10 cellular contexts compared by ENCODE assay signal in the genomic region with DNA sequence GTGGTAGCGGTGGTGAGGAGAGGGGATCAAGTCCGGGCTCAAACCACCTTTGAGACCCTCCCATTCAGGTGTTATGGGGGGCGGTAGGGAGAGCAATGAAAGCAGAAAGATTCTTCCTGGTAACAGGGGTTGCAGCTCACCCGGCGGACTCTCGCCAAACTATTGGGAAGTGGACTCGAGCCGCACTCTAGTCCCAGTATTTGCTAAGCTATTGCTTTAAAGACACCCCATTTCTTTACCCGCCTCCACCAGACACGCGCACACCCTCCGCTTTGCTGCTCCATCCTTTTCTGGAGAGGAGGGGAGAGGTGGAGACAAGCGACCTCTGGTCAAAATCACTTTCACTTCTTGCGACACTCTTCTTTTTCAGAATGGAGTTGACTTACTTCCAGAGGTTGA. TPM values are rescaled to one million over a fixed set of nuclear protein-coding genes. Genes with fewer than 3 reads are reported as not detected.
A peak's percentile ranks its signal among the peaks of the same experiment; 100 is the strongest.
DNase-seq lines count a peak whose midpoint lies in the region; ATAC-seq and TF ChIP-seq lines count a peak whose summit lies in the region.
"Had no signal": no experiment of that assay in that cellular context is flagged by ENCODE, and none has a peak within 500 bp of the region (broad histone marks: within the 10 kb centered on the region; RNA-seq: fewer than 3 reads in every experiment).

No MANE protein-coding gene starts in this region.

- H3K9me3 Mint-ChIP-seq in CD4-positive, CD25-positive, alpha-beta regulatory T cell, result peaks cover 0 to 5% (median 0%) of the 10 kb centered on the region in 7 donors
- no peaks in the 10 kb centered on the region for H3K9me3 Mint-ChIP-seq in endothelial cell (ENCODE audit: unreplicated experiment)
- no peaks in the 10 kb centered on the region for H3K9me3 Mint-ChIP-seq in natural killer cell

- WGBS in body of pancreas, 2 donors, result 0 to 2% methylated on average over 14 of the region's 14 CpGs

- H3K27me3 ChIP-seq in CD4-positive, CD25-positive, alpha-beta regulatory T cell (ENCODE audit: control insufficient read depth, insufficient read depth, low read length), result peaks cover 23% of the 10 kb centered on the region
- H3K27me3 ChIP-seq in body of pancreas, result no peaks in the 10 kb centered on the region

- peaks cover 14% of the 10 kb centered on the region for H3K4me1 ChIP-seq in CD4-positive, CD25-positive, alpha-beta regulatory T cell (ENCODE audit: control insufficient read depth, insufficient read depth, low read length, poor library complexity, severe bottlenecking)
- peaks cover 16% of the 10 kb centered on the region for H3K4me1 ChIP-seq in body of pancreas

- H3K4me1 Mint-ChIP-seq in CD4-positive, CD25-positive, alpha-beta regulatory T cell, result peaks cover 0 to 26% (median 3%) of the 10 kb centered on the region in 4 donors
- peaks cover 12% of the 10 kb centered on the region for H3K4me1 Mint-ChIP-seq in endothelial cell (ENCODE audit: unreplicated experiment)
- peaks cover 23 to 26% of the 10 kb centered on the region in 2 donors for H3K4me1 Mint-ChIP-seq in natural killer cell

- H3K27ac ChIP-seq in CD4-positive, CD25-positive, alpha-beta regulatory T cell (ENCODE audit: insufficient read depth, low read length, poor library complexity, severe bottlenecking), result no peak overlapping the region
- no peak overlapping the region for H3K27ac ChIP-seq in body of pancreas

- intact Hi-C loops in natural killer cell (cut with micrococcal nuclease), result no loop called here
- intact Hi-C loops in body of pancreas (cut with DNase I), result no loop called here

- no peaks in the 10 kb centered on the region for H3K9me3 ChIP-seq in CD4-positive, CD25-positive, alpha-beta regulatory T cell (ENCODE audit: control insufficient read depth in 2 of 2, low read length in 2 of 2)
- no peaks in the 10 kb centered on the region for H3K9me3 ChIP-seq in body of pancreas

- H3K4me3 Mint-ChIP-seq in CD4-positive, CD25-positive, alpha-beta regulatory T cell, result peak overlapping the region in 2 of 4 donors; percentile 50 to 57
- H3K4me3 Mint-ChIP-seq in endothelial cell (ENCODE audit: unreplicated experiment) (peak overlapping the region; percentile 73), natural killer cell (peak overlapping the region; percentile 79)

- TF ChIP-seq CTCF in endothelial cell (IDR thresholded peaks at IDR 0.05; ENCODE audit: unreplicated experiment) (no peak), natural killer cell (IDR thresholded peaks at IDR 0.05) (no peak), body of pancreas (IDR thresholded peaks at IDR 0.05) (no peak), omental fat pad (IDR thresholded peaks at IDR 0.05) (no peak)

- DNase-seq in CD4-positive, CD25-positive, alpha-beta regulatory T cell, result no peak
- peak; percentile 29 for DNase-seq in HuH-7 (ENCODE audit: low spot score)
- DNase-seq in endothelial cell (ENCODE audit: low spot score), result no peak
- no peak for DNase-seq in natural killer cell
- no peak for DNase-seq in body of pancreas
- no peak for DNase-seq in omental fat pad (ENCODE audit: low spot score)
- DNase-seq in 8988T, result no peak
- DNase-seq: NCI-H748 treated with DMSO at 0.1 percent for 48 hours had no signal

- no peak overlapping the region for H3K27ac Mint-ChIP-seq in CD4-positive, CD25-positive, alpha-beta regulatory T cell
- no peak overlapping the region for H3K27ac Mint-ChIP-seq in endothelial cell (ENCODE audit: unreplicated experiment)
- no peak overlapping the region for H3K27ac Mint-ChIP-seq in natural killer cell

- H3K36me3 Mint-ChIP-seq in CD4-positive, CD25-positive, alpha-beta regulatory T cell, result no peaks in the 10 kb centered on the region
- H3K36me3 Mint-ChIP-seq in endothelial cell (ENCODE audit: low read depth, unreplicated experiment) (no peaks in the 10 kb centered on the region), natural killer cell (no peaks in the 10 kb centered on the region)

- H3K27me3 Mint-ChIP-seq in CD4-positive, CD25-positive, alpha-beta regulatory T cell, result peaks cover 47% of the 10 kb centered on the region
- H3K27me3 Mint-ChIP-seq in endothelial cell (ENCODE audit: unreplicated experiment), result peaks cover 24% of the 10 kb centered on the region
- H3K27me3 Mint-ChIP-seq in natural killer cell (ENCODE audit: low read depth in 2 of 2), result peaks cover 43 to 45% of the 10 kb centered on the region in 2 donors

- ATAC-seq in CD4-positive, CD25-positive, alpha-beta regulatory T cell (ENCODE audit: low read depth in 2 of 2), result no peak
- ATAC-seq in natural killer cell, result no peak
- no peak for ATAC-seq in HG03460 (IDR thresholded peaks at IDR 0.05; ENCODE audit: unreplicated experiment)
- no peak for ATAC-seq in body of pancreas
- no peak for ATAC-seq in omental fat pad (ENCODE audit: low FRiP score)

- peak overlapping the region; percentile 35 for H3K4me3 ChIP-seq in CD4-positive, CD25-positive, alpha-beta regulatory T cell (ENCODE audit: low read depth, low read length)
- H3K4me3 ChIP-seq in body of pancreas, result no peak overlapping the region

- TF ChIP-seq POLR2A in body of pancreas (IDR thresholded peaks at IDR 0.05), result no peak

- H3K36me3 ChIP-seq in CD4-positive, CD25-positive, alpha-beta regulatory T cell (ENCODE audit: control insufficient read depth, insufficient read depth, low read length), result no peaks in the 10 kb centered on the region
- no peaks in the 10 kb centered on the region for H3K36me3 ChIP-seq in body of pancreas (replicated peaks in 1 of 2; ENCODE audit: insufficient read depth in 1 of 2, low read depth in 2 of 2)

RNA-seq across cellular contexts. Expression of gene GABRA4, which starts 0.6 kb away (rescaled TPM):
- not detected for total RNA-seq in CD4-positive, CD25-positive, alpha-beta regulatory T cell
- not detected for polyA plus RNA-seq in CD4-positive, CD25-positive, alpha-beta regulatory T cell
- total RNA-seq in endothelial cell (ENCODE audit: unreplicated experiment) (0.13 TPM), natural killer cell (not detected), body of pancreas (under 1 TPM in 1 of 2 donors, not detected in 1; 0.78 TPM), omental fat pad (not detected)

RNA-seq across cellular contexts. Expression of gene GABRB1, which starts 37.4 kb away (rescaled TPM):
- not detected for total RNA-seq in CD4-positive, CD25-positive, alpha-beta regulatory T cell
- polyA plus RNA-seq in CD4-positive, CD25-positive, alpha-beta regulatory T cell, result not detected
- total RNA-seq in endothelial cell (ENCODE audit: unreplicated experiment) (not detected), natural killer cell (not detected), body of pancreas (not detected), omental fat pad (under 1 TPM in 1 of 4 donors, not detected in 3; 0.28 TPM)
- total RNA-seq: mononuclear cell had no signal
